Comparison of ENCODE assay signal across 8 cellular contexts in genomic region chr6:32984639-32985389, GRCh38.
A peak's percentile ranks its signal among the peaks of the same experiment; 100 is the strongest.
DNase-seq lines count a peak whose midpoint lies in the region; ATAC-seq and TF ChIP-seq lines count a peak whose summit lies in the region.

No MANE protein-coding gene starts in this region.

- DNase-seq in HuH-7.5 (ENCODE audit: low spot score) (peak; percentile 37), NOMO-1 (lab: John Stamatoyannopoulos, UW; ENCODE audit: unreplicated experiment in 2 of 2) (peak; percentile 81), midbrain (lab: John Stamatoyannopoulos, UW) (peak; percentile 85)
- peak; percentile 78 to 88 for DNase-seq in activated CD8-positive, alpha-beta memory T cell treated with anti-CD3 and anti-CD28 coated beads for 1 hour (ENCODE audit: extremely low read depth in 1 of 2, low read depth in 1 of 2)
- DNase-seq in effector memory CD8-positive, alpha-beta T cell = peak; percentile 88 to 91 (median 91)
- peak; percentile 70 to 95 for DNase-seq in stimulated activated CD8-positive, alpha-beta memory T cell treated with anti-CD3 and anti-CD28 coated beads, Interleukin-4, amount 100 ng/mL, for 4 hours (ENCODE audit: low read depth in 2 of 2, low spot score in 1 of 2)

- peaks cover 15 to 17% of the 10 kb centered on the region in 2 donors for H3K4me1 Mint-ChIP-seq in effector memory CD8-positive, alpha-beta T cell (ENCODE audit: low read depth in 2 of 2)

- no peaks in the 10 kb centered on the region for H3K27me3 Mint-ChIP-seq in effector memory CD8-positive, alpha-beta T cell

- ATAC-seq in effector memory CD8-positive, alpha-beta T cell (replicated peaks) = peak; percentile 95
- no peak for ATAC-seq in HG03039 (IDR thresholded peaks at IDR 0.05; ENCODE audit: unreplicated experiment)

- H3K9me3 Mint-ChIP-seq in effector memory CD8-positive, alpha-beta T cell = no peaks in the 10 kb centered on the region

- no peak overlapping the region for H3K4me3 Mint-ChIP-seq in effector memory CD8-positive, alpha-beta T cell

- H3K27ac Mint-ChIP-seq in effector memory CD8-positive, alpha-beta T cell = peak overlapping the region; percentile 3 to 53

- TF ChIP-seq CTCF in GM12872 (IDR thresholded peaks at IDR 0.05; ENCODE audit: insufficient read depth, low read depth, low read length) = peak; percentile 92

- H3K36me3 Mint-ChIP-seq in effector memory CD8-positive, alpha-beta T cell (ENCODE audit: insufficient read depth) = peaks cover 31% of the 10 kb centered on the region

Comparison
In these comparisons a context has a peak if more than half of its experiments do, and no peak if none do; other contexts are left out.
1. DNase-seq: peak in every context shown above with its lines; median percentile 91 in effector memory CD8-positive, alpha-beta T cell; 85 in midbrain; 83 in activated CD8-positive, alpha-beta memory T cell treated with anti-CD3 and anti-CD28 coated beads for 1 hour; 82 in stimulated activated CD8-positive, alpha-beta memory T cell treated with anti-CD3 and anti-CD28 coated beads, Interleukin-4, amount 100 ng/mL, for 4 hours; 81 in NOMO-1; 37 in HuH-7.5.